In genomic region chr9:133161542-133161950, GRCh38 we compare ENCODE assay signal across 9 cellular contexts. TPM values are rescaled to one million over a fixed set of nuclear protein-coding genes. Genes with fewer than 3 reads are reported as not detected.
DNase-seq lines count a peak whose midpoint lies in the region; ATAC-seq and TF ChIP-seq lines count a peak whose summit lies in the region.
"Had no signal": no experiment of that assay in that cellular context is flagged by ENCODE, and none has a peak within 500 bp of the region (broad histone marks: within the 10 kb centered on the region; RNA-seq: fewer than 3 reads in every experiment).

No MANE protein-coding gene starts in this region.

- H3K4me1 Mint-ChIP-seq in CD14-positive monocyte (peaks cover 30% of the 10 kb centered on the region), nephron (peaks cover 9% of the 10 kb centered on the region)
- H3K4me1 Mint-ChIP-seq in activated naive CD8-positive, alpha-beta T cell treated with anti-CD3 and anti-CD28 coated beads, Interleukin-2, amount 50 U/mL, for 24 hours, result peaks cover 2% of the 10 kb centered on the region

- DNase-seq in CD14-positive monocyte (ENCODE audit: low spot score) (no peak), GM20000 (ENCODE audit: low spot score) (peak; percentile 10), NCI-H510A (lab: John Stamatoyannopoulos, UW) (no peak)
- no peak for DNase-seq in activated naive CD8-positive, alpha-beta T cell treated with anti-CD3 and anti-CD28 coated beads, Interleukin-2, amount 50 U/mL, for 24 hours
- DNase-seq: activated naive CD4-positive, alpha-beta T cell; occipital lobe had no signal

- no peak for ATAC-seq in activated naive CD8-positive, alpha-beta T cell treated with anti-CD3 and anti-CD28 coated beads, Interleukin-2, amount 50 U/mL, for 24 hours
- no peak for ATAC-seq in HG02610 (IDR thresholded peaks at IDR 0.05; ENCODE audit: unreplicated experiment)
- ATAC-seq in SK-N-SH treated with all-trans-retinoic acid at 6 μM for 48 hours, result no peak

- peak overlapping the region in 1 of 7 donors; percentile 36 for H3K27ac Mint-ChIP-seq in CD14-positive monocyte
- no peak overlapping the region for H3K27ac Mint-ChIP-seq in activated naive CD8-positive, alpha-beta T cell treated with anti-CD3 and anti-CD28 coated beads, Interleukin-2, amount 50 U/mL, for 24 hours
- no peak overlapping the region for H3K27ac Mint-ChIP-seq in nephron

- intact Hi-C loops in CD14-positive monocyte (cut with micrococcal nuclease), result no loop called here

- H3K9me3 Mint-ChIP-seq in CD14-positive monocyte (no peaks in the 10 kb centered on the region), nephron (no peaks in the 10 kb centered on the region)
- no peaks in the 10 kb centered on the region for H3K9me3 Mint-ChIP-seq in activated naive CD8-positive, alpha-beta T cell treated with anti-CD3 and anti-CD28 coated beads, Interleukin-2, amount 50 U/mL, for 24 hours

- H3K27me3 Mint-ChIP-seq in CD14-positive monocyte (ENCODE audit: low read depth in 3 of 3) (peaks cover 0 to 26% (median 10%) of the 10 kb centered on the region in 3 donors), nephron (ENCODE audit: low read depth) (peaks cover 21% of the 10 kb centered on the region)
- H3K27me3 Mint-ChIP-seq in activated naive CD8-positive, alpha-beta T cell treated with anti-CD3 and anti-CD28 coated beads, Interleukin-2, amount 50 U/mL, for 24 hours, result peaks cover 6% of the 10 kb centered on the region

- peak overlapping the region; percentile 28 to 42 for H3K4me3 Mint-ChIP-seq in CD14-positive monocyte
- H3K4me3 Mint-ChIP-seq in activated naive CD8-positive, alpha-beta T cell treated with anti-CD3 and anti-CD28 coated beads, Interleukin-2, amount 50 U/mL, for 24 hours, result peak overlapping the region; percentile 4
- peak overlapping the region; percentile 58 to 75 (median 69) for H3K4me3 Mint-ChIP-seq in nephron

- TF ChIP-seq CTCF in CD14-positive monocyte (IDR thresholded peaks at IDR 0.05), result no peak
- no peak for TF ChIP-seq CTCF in GM20000 (IDR thresholded peaks at IDR 0.05; ENCODE audit: extremely low read depth, missing control alignments)
- no peak for TF ChIP-seq CTCF in nephron (IDR thresholded peaks at IDR 0.05; ENCODE audit: unreplicated experiment in 3 of 3)

- H3K36me3 Mint-ChIP-seq in CD14-positive monocyte (peaks cover 35 to 51% of the 10 kb centered on the region in 2 donors), nephron (ENCODE audit: low read depth) (no peaks in the 10 kb centered on the region)
- H3K36me3 Mint-ChIP-seq in activated naive CD8-positive, alpha-beta T cell treated with anti-CD3 and anti-CD28 coated beads, Interleukin-2, amount 50 U/mL, for 24 hours (ENCODE audit: low read depth), result peaks cover 2% of the 10 kb centered on the region

TF ChIP-seq in SK-N-SH treated with all-trans-retinoic acid at 6 μM for 48 hours, 23 proteins besides CTCF, POLR2A, EP300 and RAD21:
- no peak for TF ChIP-seq TCF4 (CRISPR knock-in tag; IDR thresholded peaks at IDR 0.05; ENCODE audit: borderline replicate concordance)
- no peak for TF ChIP-seq ZNF70 (CRISPR knock-in tag; IDR thresholded peaks at IDR 0.05)
- TF ChIP-seq RARB (CRISPR knock-in tag; IDR thresholded peaks at IDR 0.05), result no peak
- TF ChIP-seq BACH2 (CRISPR knock-in tag; IDR thresholded peaks at IDR 0.05; ENCODE audit: borderline replicate concordance), result no peak
- TF ChIP-seq ZNF565 (CRISPR knock-in tag; conservative IDR thresholded peaks at IDR 0.05; ENCODE audit: low read depth), result no peak

RNA-seq across cellular contexts. Expression of gene GBGT1, which starts 2.2 kb away (rescaled TPM):
- 1 to 10 TPM; 7.1 to 8.0 TPM for polyA plus RNA-seq in CD14-positive monocyte

RNA-seq across cellular contexts. Expression of gene RALGDS, which starts 40.5 kb away (rescaled TPM):
- polyA plus RNA-seq in CD14-positive monocyte, result 1 to 10 TPM; 3.5 to 4.2 TPM

RNA-seq across cellular contexts. Expression of gene OBP2B, which starts 47.5 kb away (rescaled TPM):
- not detected for polyA plus RNA-seq in CD14-positive monocyte

Comparison
In these comparisons a context has a peak if more than half of its experiments do, and no peak if none do; other contexts are left out.
1. H3K4me3 Mint-ChIP-seq: peak in every context shown above with its lines; median percentile 69 in nephron; 35 in CD14-positive monocyte; 4 in activated naive CD8-positive, alpha-beta T cell treated with anti-CD3 and anti-CD28 coated beads, Interleukin-2, amount 50 U/mL, for 24 hours.